19 cellular contexts compared by ENCODE assay signal in the genomic region with DNA sequence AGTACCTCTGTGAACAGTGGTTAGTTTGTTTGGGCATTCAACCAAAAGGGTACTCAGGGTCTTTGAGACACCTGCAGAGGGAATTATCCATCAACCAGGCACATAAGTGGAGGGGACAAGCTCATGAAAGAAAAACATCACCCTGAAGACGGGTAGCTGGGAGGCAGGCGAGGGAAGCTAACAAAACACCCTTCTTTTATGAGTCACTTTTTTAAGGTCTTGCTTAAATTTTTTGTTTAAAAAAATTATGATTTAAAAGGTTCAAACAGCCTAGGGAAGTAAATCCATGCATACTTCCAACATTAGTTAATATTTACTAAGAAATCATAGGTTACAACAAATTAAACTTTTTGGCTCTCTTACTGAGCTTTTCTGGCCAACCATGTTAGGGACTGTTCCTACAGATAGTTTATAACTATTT.
DNase-seq lines count a peak whose midpoint lies in the region; FAIRE-seq and TF ChIP-seq lines count a peak whose summit lies in the region.
"Had no signal": no experiment of that assay in that cellular context is flagged by ENCODE, and none has a peak within 500 bp of the region (broad histone marks: within the 10 kb centered on the region; RNA-seq: fewer than 3 reads in every experiment).

No MANE protein-coding gene starts in this region.

- no peak overlapping the region for H4K8ac ChIP-seq in neuronal stem cell (ENCODE audit: low read depth, low read length)

- no peak overlapping the region for H4K91ac ChIP-seq in neuronal stem cell (ENCODE audit: low read depth, low read length, poor library complexity)

- H3K4ac ChIP-seq in neuronal stem cell (ENCODE audit: low read length) = no peak overlapping the region

- intact Hi-C loops in endothelial cell of umbilical vein (cut with micrococcal nuclease) (no loop called here), sigmoid colon (cut with DNase I) (loop anchor here (10.0 kb wide), 1 partner anchor 952 kb away; a partner anchor contains a TSS)

- H3K9ac ChIP-seq in endothelial cell of umbilical vein (replicated peaks; ENCODE audit: extremely low read depth, insufficient read depth, low read length) (no peak overlapping the region), neuronal stem cell (ENCODE audit: low read depth, low read length, poor library complexity) (no peak overlapping the region)

- no peak overlapping the region for H3K14ac ChIP-seq in neuronal stem cell (ENCODE audit: low read length)

- no peaks in the 10 kb centered on the region for H4K20me1 ChIP-seq in endothelial cell of umbilical vein (replicated peaks; ENCODE audit: control insufficient read depth, extremely low read depth, insufficient read depth, low read length)

- TF ChIP-seq POLR2A in endothelial cell of umbilical vein (IDR thresholded peaks at IDR 0.05; ENCODE audit: low read depth, low read length) = no peak
- no peak for TF ChIP-seq POLR2A in sigmoid colon (IDR thresholded peaks at IDR 0.05)

- H3K9me3 ChIP-seq in endothelial cell of umbilical vein (replicated peaks; ENCODE audit: control insufficient read depth, insufficient read depth, low read length) = no peaks in the 10 kb centered on the region
- H3K9me3 ChIP-seq in sigmoid colon = no peaks in the 10 kb centered on the region
- no peaks in the 10 kb centered on the region for H3K9me3 ChIP-seq in neuronal stem cell (replicated peaks in 1 of 2; ENCODE audit: control insufficient read depth in 2 of 2, insufficient read depth in 1 of 2, low read depth in 1 of 2, low read length in 2 of 2)
- H3K9me3 ChIP-seq: Caco-2 had no signal

- H3K27ac ChIP-seq in endothelial cell of umbilical vein (ENCODE audit: insufficient read depth, low read depth, low read length) (no peak overlapping the region), sigmoid colon (peak overlapping the region in 3 of 4 donors; percentile 18 to 76 (median 73)), neuronal stem cell (replicated peaks; ENCODE audit: low read length) (no peak overlapping the region)

- DNase-seq in HCEC 1CT (peak; percentile 17), NCI-H345 treated with DMSO at 0.1 percent for 48 hours (lab: John Stamatoyannopoulos, UW; ENCODE audit: unreplicated experiment) (peak; percentile 61), endothelial cell of umbilical vein (ENCODE audit: low read depth, low spot score) (no peak), sigmoid colon (no peak), COLO668 (lab: John Stamatoyannopoulos, UW; ENCODE audit: unreplicated experiment) (no peak), neuronal stem cell (ENCODE audit: low spot score) (no peak)
- no peak for DNase-seq in stimulated activated CD4-positive, alpha-beta T cell treated with anti-CD3 and anti-CD28 coated beads, Interleukin-4, amount 100 ng/mL, for 4 hours
- no peak for DNase-seq in activated naive CD4-positive, alpha-beta T cell treated with Interleukin-2 at 50 U/mL for 16 hours
- DNase-seq: activated B cell treated with CpG ODN at 0.5 μM for 24 hours; activated CD8-positive, alpha-beta T cell treated with anti-CD3 and anti-CD28 coated beads, Interleukin-2, amount 10 ng/mL, durations not matched to agents 7 days and 5 days; activated T-cell treated with anti-CD3 and anti-CD28 coated beads, Interleukin-2, amount 50 U/mL, for 48 hours; AML-193; Caco-2; effector CD4-positive, alpha-beta T cell; hippocampal formation; NCI-H2171; right cardiac atrium; T-helper 2 cell had no signal

- H2AK5ac ChIP-seq in neuronal stem cell (ENCODE audit: low read depth, low read length) = no peak overlapping the region

- H3K4me2 ChIP-seq in endothelial cell of umbilical vein (ENCODE audit: insufficient read depth, low read length) (no peak overlapping the region), neuronal stem cell (ENCODE audit: insufficient read depth, low read length, poor library complexity, severe bottlenecking) (no peak overlapping the region)

- H2BK15ac ChIP-seq in neuronal stem cell (ENCODE audit: low read length) = no peak overlapping the region

- no peak for TF ChIP-seq CTCF in endothelial cell of umbilical vein (IDR thresholded peaks at IDR 0.05; ENCODE audit: extremely low read depth in 1 of 2, insufficient read depth in 1 of 2, low read depth in 1 of 2, low read length in 2 of 2)
- no peak for TF ChIP-seq CTCF in sigmoid colon (IDR thresholded peaks at IDR 0.05)

- no peak for FAIRE-seq in endothelial cell of umbilical vein (lab: Jason Lieb, UNC)
- FAIRE-seq: G401.6 had no signal

- no peak overlapping the region for H2BK120ac ChIP-seq in neuronal stem cell (ENCODE audit: low read depth, low read length)

- 84 to 98% methylated on average over 2 of the region's 2 CpGs for WGBS in sigmoid colon, 2 donors
- no CpG with 5 or more reads among the region's 2 CpGs for WGBS in neuronal stem cell (ENCODE audit: extremely low coverage in 2 of 2, insufficient read length in 2 of 2, insufficient replicate concordance in 1 of 2), 2 donors

- TF ChIP-seq EP300 in sigmoid colon (IDR thresholded peaks at IDR 0.05) = no peak

- H2AFZ ChIP-seq in endothelial cell of umbilical vein (ENCODE audit: low read depth, low read length) (no peak overlapping the region), neuronal stem cell (ENCODE audit: low read length) (no peak overlapping the region)

- H3K9me1 ChIP-seq in endothelial cell of umbilical vein (replicated peaks; ENCODE audit: control insufficient read depth, extremely low read depth, insufficient read depth, low read length) = no peaks in the 10 kb centered on the region

- H3K4me1 ChIP-seq in endothelial cell of umbilical vein (ENCODE audit: control insufficient read depth, extremely low read depth, insufficient read depth, low read length) (peaks cover 17% of the 10 kb centered on the region), sigmoid colon (peaks cover 0 to 39% (median 30%) of the 10 kb centered on the region in 4 donors), neuronal stem cell (ENCODE audit: control insufficient read depth in 2 of 2, insufficient read depth in 1 of 2, low read depth in 1 of 2, low read length in 2 of 2) (no peaks in the 10 kb centered on the region)

- H2BK12ac ChIP-seq in neuronal stem cell (ENCODE audit: low read length) = no peak overlapping the region

- CTCF ChIA-PET in endothelial cell of umbilical vein (lab: Charles Lee) = interaction anchor here (0.9 to 1.4 kb wide), 3 partner anchors 10 to 271 kb away, joined by 3 to 8 read pairs (median 3); no protein-coding TSS in a partner anchor

- POLR2A ChIA-PET in endothelial cell of umbilical vein (lab: Charles Lee) = interaction anchor here (0.8 kb wide), 1 partner anchor 16 kb away, joined by 3 read pairs; no protein-coding TSS in a partner anchor

- no peak overlapping the region for H2BK5ac ChIP-seq in neuronal stem cell (ENCODE audit: low read length)

- no peak overlapping the region for H3K18ac ChIP-seq in neuronal stem cell (ENCODE audit: low read length)

- dilution Hi-C loops in endothelial cell of umbilical vein (cut with MboI; ENCODE audit: extremely low pct_ligation_motif_present, low sequenced_read_pairs) = no loop called here

- no peaks in the 10 kb centered on the region for H3K79me2 ChIP-seq in endothelial cell of umbilical vein (ENCODE audit: control insufficient read depth, insufficient read depth, low read length)

- H3K23ac ChIP-seq in neuronal stem cell (ENCODE audit: low read depth, low read length, poor library complexity) = no peak overlapping the region

- H3K36me3 ChIP-seq in endothelial cell of umbilical vein (ENCODE audit: control insufficient read depth in 2 of 2, extremely low read depth in 1 of 2, insufficient read depth in 2 of 2, low read length in 2 of 2) (no peaks in the 10 kb centered on the region), sigmoid colon (no peaks in the 10 kb centered on the region), neuronal stem cell (replicated peaks in 1 of 2; ENCODE audit: control insufficient read depth in 2 of 2, insufficient read depth in 2 of 2, low read length in 2 of 2) (no peaks in the 10 kb centered on the region)

- H3K79me1 ChIP-seq in neuronal stem cell (ENCODE audit: low read depth, low read length) = no peaks in the 10 kb centered on the region

- TSS peak; percentile 42 for BruUV-seq in endothelial cell of umbilical vein (replicated peaks; lab: Mats Ljungman, UMichigan)

- H3K4me3 ChIP-seq in endothelial cell of umbilical vein (replicated peaks in 1 of 3; ENCODE audit: insufficient read depth in 1 of 3, low read depth in 1 of 3, low read length in 3 of 3) (no peak overlapping the region), sigmoid colon (no peak overlapping the region), neuronal stem cell (ENCODE audit: low read length in 2 of 2) (no peak overlapping the region)

- H3K27me3 ChIP-seq in endothelial cell of umbilical vein (ENCODE audit: control insufficient read depth in 2 of 2, insufficient read depth in 2 of 2, low read length in 2 of 2) = no peaks in the 10 kb centered on the region
- H3K27me3 ChIP-seq in sigmoid colon = no peaks in the 10 kb centered on the region
- no peaks in the 10 kb centered on the region for H3K27me3 ChIP-seq in neuronal stem cell (ENCODE audit: control insufficient read depth in 3 of 3, insufficient read depth in 3 of 3, low read depth in 1 of 3, low read length in 3 of 3)

TF ChIP-seq in endothelial cell of umbilical vein, 7 proteins besides CTCF, POLR2A, EP300 and RAD21:
- TF ChIP-seq JUN (IDR thresholded peaks at IDR 0.05; ENCODE audit: borderline replicate concordance, insufficient read depth, insufficient read length, low read depth) (no peak), FOS (IDR thresholded peaks at IDR 0.05; ENCODE audit: borderline replicate concordance, insufficient read depth, low read length) (no peak), EZH2 (IDR thresholded peaks at IDR 0.05; ENCODE audit: borderline replicate concordance, low read depth, low read length, severe bottlenecking) (no peak), POLR2AphosphoS5 (IDR thresholded peaks at IDR 0.05; ENCODE audit: insufficient read depth, low read depth, low read length) (no peak), MYC (IDR thresholded peaks at IDR 0.05; ENCODE audit: low read depth, low read length) (no peak), GATA2 (IDR thresholded peaks at IDR 0.05; ENCODE audit: insufficient read depth, insufficient read length, low read depth, low read length) (no peak)
- TF ChIP-seq, protein P1, sequence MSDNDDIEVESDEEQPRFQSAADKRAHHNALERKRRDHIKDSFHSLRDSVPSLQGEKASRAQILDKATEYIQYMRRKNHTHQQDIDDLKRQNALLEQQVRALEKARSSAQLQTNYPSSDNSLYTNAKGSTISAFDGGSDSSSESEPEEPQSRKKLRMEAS (IDR thresholded peaks at IDR 0.05; ENCODE audit: insufficient read depth, insufficient read length) = no peak

Comparison
In these comparisons a context has a peak if more than half of its experiments do, and no peak if none do; other contexts are left out.
1. DNase-seq: peak in HCEC 1CT (single experiment) and NCI-H345 treated with DMSO at 0.1 percent for 48 hours (single experiment); none in endothelial cell of umbilical vein (single experiment), sigmoid colon (single experiment), stimulated activated CD4-positive, alpha-beta T cell treated with anti-CD3 and anti-CD28 coated beads, Interleukin-4, amount 100 ng/mL, for 4 hours (0 of 2), COLO668 (single experiment), activated naive CD4-positive, alpha-beta T cell treated with Interleukin-2 at 50 U/mL for 16 hours (single experiment) and neuronal stem cell (single experiment).
2. H3K27ac ChIP-seq: peak in sigmoid colon (3 of 4); none in endothelial cell of umbilical vein (single experiment) and neuronal stem cell (single experiment).